ENCODE assay signal across 1 cellular context in genomic region chr3:182925330-182925943, GRCh38.
A peak's percentile ranks its signal among the peaks of the same experiment; 100 is the strongest.
TF ChIP-seq lines count a peak whose summit lies in the region.

No MANE protein-coding gene starts in this region.

TF ChIP-seq in GM12878, 131 proteins besides CTCF, POLR2A, EP300 and RAD21 (continued from another document and continues in another):
- TF ChIP-seq ZBTB40 (IDR thresholded peaks at IDR 0.05; ENCODE audit: borderline replicate concordance) (no peak), SP1 (IDR thresholded peaks at IDR 0.05; ENCODE audit: low read depth, low read length) (no peak), TBL1XR1 (IDR thresholded peaks at IDR 0.05; ENCODE audit: low read depth, low read length) (peak; percentile 50; the same call in 1 of the 2 replicates), ZBTB4 (CRISPR knock-in tag; IDR thresholded peaks at IDR 0.05) (no peak), MTA2 (IDR thresholded peaks at IDR 0.05; ENCODE audit: low read depth) (peak; percentile 84), EED (IDR thresholded peaks at IDR 0.05; ENCODE audit: low read depth) (no peak), MAX (IDR thresholded peaks at IDR 0.05; ENCODE audit: low read depth, low read length) (no peak), MYB (IDR thresholded peaks at IDR 0.05; ENCODE audit: borderline replicate concordance, low read depth, low read length) (no peak), POLR2AphosphoS5 (IDR thresholded peaks at IDR 0.05; ENCODE audit: low read length) (peak; percentile 36; the same call in 1 of the 2 replicates), NRF1 (conservative IDR thresholded peaks at IDR 0.05; ENCODE audit: low read depth, low read length) (no peak), ZBTB11 (CRISPR knock-in tag; IDR thresholded peaks at IDR 0.05) (no peak), CREM (IDR thresholded peaks at IDR 0.05; ENCODE audit: low read depth) (no peak), NKRF (conservative IDR thresholded peaks at IDR 0.05) (no peak), MEF2A (IDR thresholded peaks at IDR 0.05; ENCODE audit: insufficient read depth, low read depth, low read length) (peak; percentile 90), HDAC6 (IDR thresholded peaks at IDR 0.05; ENCODE audit: unreplicated experiment) (no peak), KDM1A (IDR thresholded peaks at IDR 0.05; ENCODE audit: borderline replicate concordance) (no peak), BHLHE40 (IDR thresholded peaks at IDR 0.05; ENCODE audit: borderline replicate concordance in 1 of 2, low read depth in 2 of 2, low read length in 1 of 2) (peak in 1 of 2 experiments; percentile 36; a peak in 1 of 4 replicates), IKZF2 (IDR thresholded peaks at IDR 0.05) (peak in 1 of 2 experiments; percentile 55; a peak in 2 of 4 replicates), HDGF (IDR thresholded peaks at IDR 0.05) (no peak), FOXM1 (IDR thresholded peaks at IDR 0.05; ENCODE audit: low read depth, low read length) (no peak), PKNOX1 (IDR thresholded peaks at IDR 0.05) (peak; percentile 96), USF2 (IDR thresholded peaks at IDR 0.05; ENCODE audit: borderline replicate concordance, low read depth, low read length) (no peak), STAT1 (conservative IDR thresholded peaks at IDR 0.05) (no peak), NR2F1 (conservative IDR thresholded peaks at IDR 0.05) (no peak), PRDM15 (CRISPR knock-in tag; IDR thresholded peaks at IDR 0.05) (no peak), MEF2B (IDR thresholded peaks at IDR 0.05; ENCODE audit: partially characterized antibody, poor library complexity, severe bottlenecking) (peak; percentile 82), RFX5 (IDR thresholded peaks at IDR 0.05; ENCODE audit: low read depth, low read length) (0 out of 2 replicates have a peak, but pooled peaks have one; percentile 21), POLR2AphosphoS2 (IDR thresholded peaks at IDR 0.05; ENCODE audit: low read depth, low read length) (no peak), TAF1 (IDR thresholded peaks at IDR 0.05; ENCODE audit: borderline replicate concordance, low read depth, low read length) (no peak), E2F4 (IDR thresholded peaks at IDR 0.05; ENCODE audit: low read depth, low read length) (no peak), YY1 (IDR thresholded peaks at IDR 0.05; ENCODE audit: low read depth, low read length) (peak; percentile 97), PAX5 (IDR thresholded peaks at IDR 0.05; ENCODE audit: borderline replicate concordance, low read depth, low read length) (peak; percentile 44; the same call in 1 of the 2 replicates), DPF2 (IDR thresholded peaks at IDR 0.05) (no peak), CBX3 (IDR thresholded peaks at IDR 0.05; ENCODE audit: borderline replicate concordance, low read depth) (no peak), ZBED1 (IDR thresholded peaks at IDR 0.05; ENCODE audit: borderline replicate concordance) (0 out of 2 replicates have a peak, but pooled peaks have one; percentile 20), CEBPB (IDR thresholded peaks at IDR 0.05; ENCODE audit: borderline replicate concordance in 1 of 2, low read depth in 2 of 2, low read length in 2 of 2) (peak in 1 of 2 experiments; percentile 5; a peak in 1 of 4 replicates), CHD2 (IDR thresholded peaks at IDR 0.05; ENCODE audit: borderline replicate concordance, low read depth, low read length) (peak; percentile 39; the same call in 1 of the 2 replicates), ETV6 (conservative IDR thresholded peaks at IDR 0.05 in 1 of 2, IDR thresholded peaks at IDR 0.05 in 1 of 2; ENCODE audit: borderline replicate concordance in 1 of 2, low read depth in 1 of 2) (no peak), TCF12 (IDR thresholded peaks at IDR 0.05; ENCODE audit: low read depth, low read length) (0 out of 2 replicates have a peak, but pooled peaks have one; percentile 43), IRF4 (IDR thresholded peaks at IDR 0.05; ENCODE audit: low read depth, low read length) (peak; percentile 83), CHD1 (IDR thresholded peaks at IDR 0.05; ENCODE audit: low read depth, low read length) (no peak), FOS (IDR thresholded peaks at IDR 0.05; ENCODE audit: borderline replicate concordance, extremely low read depth, insufficient read length) (no peak)
